Comparison of ENCODE assay signal across 17 cellular contexts in genomic region chr13:49455016-49455398, GRCh38. TPM values are rescaled to one million over a fixed set of nuclear protein-coding genes. Genes with fewer than 3 reads are reported as not detected.
DNase-seq lines count a peak whose midpoint lies in the region; ATAC-seq and TF ChIP-seq lines count a peak whose summit lies in the region.
"Had no signal": no experiment of that assay in that cellular context is flagged by ENCODE, and none has a peak within 500 bp of the region (broad histone marks: within the 10 kb centered on the region; RNA-seq: fewer than 3 reads in every experiment).

No MANE protein-coding gene starts in this region.

- no peak overlapping the region for H3K4me3 ChIP-seq in CD8-positive, alpha-beta T cell (ENCODE audit: low read depth, low read length)
- peak overlapping the region; percentile 57 for H3K4me3 ChIP-seq in adipocyte (ENCODE audit: low read length)
- H3K4me3 ChIP-seq in gastroesophageal sphincter: no peak overlapping the region
- H3K4me3 ChIP-seq: uterus had no signal

- H3K27ac ChIP-seq in CD8-positive, alpha-beta T cell (ENCODE audit: low read depth, low read length): no peak overlapping the region
- peak overlapping the region in 1 of 4 donors; percentile 47 for H3K27ac ChIP-seq in gastroesophageal sphincter
- H3K27ac ChIP-seq: uterus had no signal

- H3K27me3 Mint-ChIP-seq in CD8-positive, alpha-beta T cell (ENCODE audit: low read depth): no peaks in the 10 kb centered on the region
- H3K27me3 Mint-ChIP-seq: activated naive CD8-positive, alpha-beta T cell treated with anti-CD3 and anti-CD28 coated beads, Interleukin-2, amount 50 U/mL, for 24 hours had no signal

- POLR2A ChIA-PET in CD8-positive, alpha-beta T cell (lab: Charles Lee): interaction anchor here (2.0 to 2.2 kb wide), 2 partner anchors 11 to 21 kb away, joined by 4 to 15 read pairs; partner anchors contain the start of genes CAB39L and SETDB2

- CTCF ChIA-PET in CD8-positive, alpha-beta T cell (lab: Charles Lee): interaction anchor here (1.3 kb wide), 1 partner anchor 175 kb away, joined by 3 read pairs; no protein-coding TSS in a partner anchor

- peak overlapping the region; percentile 37 for H3K27ac Mint-ChIP-seq in CD8-positive, alpha-beta T cell

- H3K27me3 ChIP-seq in CD8-positive, alpha-beta T cell (ENCODE audit: insufficient read depth, low read length): no peaks in the 10 kb centered on the region
- H3K27me3 ChIP-seq in adipocyte (replicated peaks; ENCODE audit: control insufficient read depth, insufficient read depth, low read length) (no peaks in the 10 kb centered on the region), gastroesophageal sphincter (no peaks in the 10 kb centered on the region)
- H3K27me3 ChIP-seq: uterus had no signal

- no peak for TF ChIP-seq EP300 in gastroesophageal sphincter (IDR thresholded peaks at IDR 0.05)

- intact Hi-C loops in CD8-positive, alpha-beta T cell (cut with DNase I, micrococcal nuclease): no loop called here

- peaks cover 39% of the 10 kb centered on the region for H3K4me1 Mint-ChIP-seq in CD8-positive, alpha-beta T cell (ENCODE audit: low read depth)

- no peaks in the 10 kb centered on the region for H3K9me3 ChIP-seq in CD8-positive, alpha-beta T cell (ENCODE audit: low read length)
- H3K9me3 ChIP-seq in adipocyte (ENCODE audit: control insufficient read depth, low read length) (no peaks in the 10 kb centered on the region), gastroesophageal sphincter (no peaks in the 10 kb centered on the region)
- H3K9me3 ChIP-seq: uterus had no signal

- H3K36me3 ChIP-seq in CD8-positive, alpha-beta T cell (ENCODE audit: insufficient read depth, low read length): peaks cover 3% of the 10 kb centered on the region
- H3K36me3 ChIP-seq in adipocyte (ENCODE audit: control insufficient read depth, insufficient read depth, low read length, severe bottlenecking) (no peaks in the 10 kb centered on the region), gastroesophageal sphincter (no peaks in the 10 kb centered on the region)
- H3K36me3 ChIP-seq: uterus had no signal

- no peaks in the 10 kb centered on the region for H3K9me3 Mint-ChIP-seq in CD8-positive, alpha-beta T cell
- H3K9me3 Mint-ChIP-seq: activated naive CD8-positive, alpha-beta T cell treated with anti-CD3 and anti-CD28 coated beads, Interleukin-2, amount 50 U/mL, for 24 hours had no signal

- no peak for TF ChIP-seq POLR2A in gastroesophageal sphincter (IDR thresholded peaks at IDR 0.05)

- peak; percentile 17 for ATAC-seq in CD8-positive, alpha-beta T cell
- peak; percentile 27 for ATAC-seq in GM19372 (IDR thresholded peaks at IDR 0.05; ENCODE audit: low read depth, unreplicated experiment)
- peak; percentile 19 for ATAC-seq in HG03196 (IDR thresholded peaks at IDR 0.05; ENCODE audit: unreplicated experiment)
- ATAC-seq in gastroesophageal sphincter: no peak
- ATAC-seq: left colon, right cardiac atrium had no signal

- H3K4me3 Mint-ChIP-seq in CD8-positive, alpha-beta T cell: peak overlapping the region; percentile 32
- H3K4me3 Mint-ChIP-seq: activated naive CD8-positive, alpha-beta T cell treated with anti-CD3 and anti-CD28 coated beads, Interleukin-2, amount 50 U/mL, for 24 hours had no signal

- peaks cover 11% of the 10 kb centered on the region for H3K4me1 ChIP-seq in CD8-positive, alpha-beta T cell (ENCODE audit: insufficient read depth, low read length)
- H3K4me1 ChIP-seq in adipocyte (ENCODE audit: control insufficient read depth, insufficient read depth, low read length): peaks cover 18% of the 10 kb centered on the region
- H3K4me1 ChIP-seq in gastroesophageal sphincter: peaks cover 0 to 23% (median 0%) of the 10 kb centered on the region in 3 donors
- H3K4me1 ChIP-seq: uterus had no signal

- H3K9ac ChIP-seq in adipocyte (ENCODE audit: low read length): peak overlapping the region; percentile 40

- H3K36me3 Mint-ChIP-seq in CD8-positive, alpha-beta T cell: peaks cover 32% of the 10 kb centered on the region

- TF ChIP-seq CTCF in CD8-positive, alpha-beta T cell (IDR thresholded peaks at IDR 0.05): no peak
- no peak for TF ChIP-seq CTCF in gastroesophageal sphincter (IDR thresholded peaks at IDR 0.05)

- DNase-seq in CD8-positive, alpha-beta T cell: no peak
- DNase-seq in adipocyte (ENCODE audit: low read depth) (no peak), glomerular visceral epithelial cell (ENCODE audit: extremely low spot score) (no peak), NCI-H510A treated with DMSO at 0.1 percent for 48 hours (lab: John Stamatoyannopoulos, UW) (no peak), superior temporal gyrus (ENCODE audit: extremely low spot score) (no peak)
- DNase-seq: activated CD8-positive, alpha-beta memory T cell treated with anti-CD3 and anti-CD28 coated beads, Interleukin-2, amount 50 U/mL, for 4 hours; activated naive CD8-positive, alpha-beta T cell treated with anti-CD3 and anti-CD28 coated beads, Interleukin-2, amount 50 U/mL, for 24 hours; DND-41; hippocampal formation; left colon; right cardiac atrium; stimulated activated CD4-positive, alpha-beta T cell treated with anti-CD3 and anti-CD28 coated beads, Interleukin-4, amount 100 ng/mL, for 4 hours; stimulated activated naive CD4-positive, alpha-beta T cell; uterus had no signal

RNA-seq across cellular contexts. Expression of gene SETDB2, which starts 10.9 kb away (rescaled TPM):
- 1 to 10 TPM; 8.4 to 9.3 TPM for total RNA-seq in CD8-positive, alpha-beta T cell
- 10 to 100 TPM in 3 of 4 donors, 1 to 10 TPM in 1; 10.0 to 13.4 (median 10.6) TPM for total RNA-seq in gastroesophageal sphincter

RNA-seq across cellular contexts. Expression of gene CAB39L, which starts 11.1 kb away (rescaled TPM):
- 1 to 10 TPM; 1.6 to 2.1 TPM for total RNA-seq in CD8-positive, alpha-beta T cell
- 100 to 1,000 TPM in 3 of 4 donors, 10 to 100 TPM in 1; 84.2 to 131 (median 114) TPM for total RNA-seq in gastroesophageal sphincter

RNA-seq across cellular contexts. Expression of gene PHF11, which starts 40.7 kb away (rescaled TPM):
- total RNA-seq in CD8-positive, alpha-beta T cell: 10 to 100 TPM; 93.9 to 98.3 TPM
- total RNA-seq in gastroesophageal sphincter: 10 to 100 TPM; 33.1 to 42.7 (median 38.7) TPM

Comparison
In these comparisons a context has a peak if more than half of its experiments do, and no peak if none do; other contexts are left out.
1. RNA of gene CAB39L, which starts 11.1 kb away (total RNA-seq): 84.2 to 131 TPM in gastroesophageal sphincter; 1.6 to 2.1 TPM in CD8-positive, alpha-beta T cell; every median in the first group is over 10 times any median in the second.